10 cellular contexts compared by ENCODE assay signal in the genomic region with DNA sequence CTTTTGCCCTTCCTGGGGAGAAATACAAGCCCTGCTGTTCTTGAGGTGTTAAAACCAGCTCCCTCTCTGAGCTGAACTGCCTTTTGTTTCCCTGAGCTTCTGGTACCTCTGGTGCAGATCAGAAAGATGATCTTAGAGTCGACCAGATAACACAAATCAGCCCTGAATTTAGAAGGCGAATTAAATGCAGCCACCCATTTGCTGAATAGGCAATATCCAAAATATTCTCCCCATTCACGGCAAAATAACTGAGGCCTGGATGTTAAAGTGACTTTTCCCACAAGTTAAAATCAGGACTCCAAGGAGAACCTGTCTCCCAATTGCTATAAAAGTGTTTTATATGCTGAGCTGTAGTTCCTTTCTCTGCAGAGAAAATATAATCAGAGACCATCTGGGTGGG. TPM values are rescaled to one million over a fixed set of nuclear protein-coding genes. Genes with fewer than 3 reads are reported as not detected.
DNase-seq lines count a peak whose midpoint lies in the region; TF ChIP-seq lines count a peak whose summit lies in the region.
"Had no signal": no experiment of that assay in that cellular context is flagged by ENCODE, and none has a peak within 500 bp of the region (broad histone marks: within the 10 kb centered on the region; RNA-seq: fewer than 3 reads in every experiment).

No MANE protein-coding gene starts in this region.

- peak overlapping the region; percentile 86 to 96 (median 93) for H3K27ac Mint-ChIP-seq in brain
- H3K27ac Mint-ChIP-seq in glutamatergic neuron (ENCODE audit: unreplicated experiment) = no peak overlapping the region
- H3K27ac Mint-ChIP-seq: CD14-positive monocyte; CD8-positive, alpha-beta T cell had no signal

- H3K4me3 Mint-ChIP-seq in brain (peak overlapping the region; percentile 42 to 71 (median 55)), glutamatergic neuron (ENCODE audit: unreplicated experiment) (peak overlapping the region; percentile 3)
- H3K4me3 Mint-ChIP-seq: CD8-positive, alpha-beta T cell had no signal

- H3K36me3 Mint-ChIP-seq in brain (peaks cover 30% of the 10 kb centered on the region), glutamatergic neuron (ENCODE audit: unreplicated experiment) (peaks cover 5% of the 10 kb centered on the region)
- H3K36me3 Mint-ChIP-seq: CD8-positive, alpha-beta T cell had no signal

- peaks cover 3% of the 10 kb centered on the region for H3K4me1 ChIP-seq in ovary (ENCODE audit: insufficient read depth)
- H3K4me1 ChIP-seq: Caco-2 had no signal

- peaks cover 3% of the 10 kb centered on the region for H3K27me3 ChIP-seq in ovary

- DNase-seq in SK-N-MC (ENCODE audit: low read depth, low spot score) (no peak), glutamatergic neuron (no peak), ovary (no peak), NCI-H2227 (lab: John Stamatoyannopoulos, UW; ENCODE audit: unreplicated experiment) (no peak)
- no peak for DNase-seq in activated T-cell treated with anti-CD3 and anti-CD28 coated beads, Interleukin-2, amount 50 U/mL, for 48 hours
- DNase-seq: Caco-2; CD8-positive, alpha-beta T cell; GF-D8 had no signal

- intact Hi-C loops in ovary (cut with DNase I) = no loop called here

- H3K4me1 Mint-ChIP-seq in brain (peaks cover 84% of the 10 kb centered on the region), glutamatergic neuron (ENCODE audit: low read depth, unreplicated experiment) (peaks cover 34% of the 10 kb centered on the region)

- TF ChIP-seq CTCF in brain (conservative IDR thresholded peaks at IDR 0.05) (no peak), glutamatergic neuron (IDR thresholded peaks at IDR 0.05; ENCODE audit: partially characterized antibody, unreplicated experiment) (no peak), ovary (IDR thresholded peaks at IDR 0.05) (no peak)

- no peak for TF ChIP-seq POLR2A in ovary (IDR thresholded peaks at IDR 0.05)

- H3K27ac ChIP-seq in SK-N-MC (peak overlapping the region; percentile 59), ovary (no peak overlapping the region)

- H3K36me3 ChIP-seq in SK-N-MC (ENCODE audit: insufficient read depth, low read length) (peaks cover 94% of the 10 kb centered on the region), ovary (no peaks in the 10 kb centered on the region)

- H3K9me3 ChIP-seq in SK-N-MC (ENCODE audit: low read depth, low read length) (no peaks in the 10 kb centered on the region), ovary (no peaks in the 10 kb centered on the region)
- H3K9me3 ChIP-seq: Caco-2 had no signal

- no peak for TF ChIP-seq EP300 in ovary (IDR thresholded peaks at IDR 0.05)

- H3K9ac ChIP-seq in SK-N-MC (ENCODE audit: insufficient read length) = no peak overlapping the region

- H3K4me3 ChIP-seq in SK-N-MC (no peak overlapping the region), ovary (no peak overlapping the region)

- WGBS in ovary, 3 donors = 81 to 84% (median 83%) methylated on average over 3 of the region's 3 CpGs

- peaks cover 0 to 6% (median 0%) of the 10 kb centered on the region in 5 experiments for H3K9me3 Mint-ChIP-seq in brain
- peaks cover 5% of the 10 kb centered on the region for H3K9me3 Mint-ChIP-seq in glutamatergic neuron (ENCODE audit: unreplicated experiment)
- H3K9me3 Mint-ChIP-seq: CD8-positive, alpha-beta T cell had no signal

- H3K27me3 Mint-ChIP-seq in brain (peaks cover 7% of the 10 kb centered on the region), glutamatergic neuron (ENCODE audit: unreplicated experiment) (peaks cover 17% of the 10 kb centered on the region)

RNA-seq across cellular contexts. Expression of gene POLG, which starts 47.3 kb away (rescaled TPM):
- polyA plus RNA-seq in brain (ENCODE audit: insufficient read depth, low read depth, low replicate concordance) (36.8 TPM), ovary (10 to 100 TPM; 19.8 to 25.0 TPM)
- total RNA-seq in glutamatergic neuron (ENCODE audit: unreplicated experiment) (55.4 TPM), ovary (10 to 100 TPM; 33.0 to 52.0 (median 43.0) TPM)
